ENCODE assay signal across 11 cellular contexts in the genomic region with DNA sequence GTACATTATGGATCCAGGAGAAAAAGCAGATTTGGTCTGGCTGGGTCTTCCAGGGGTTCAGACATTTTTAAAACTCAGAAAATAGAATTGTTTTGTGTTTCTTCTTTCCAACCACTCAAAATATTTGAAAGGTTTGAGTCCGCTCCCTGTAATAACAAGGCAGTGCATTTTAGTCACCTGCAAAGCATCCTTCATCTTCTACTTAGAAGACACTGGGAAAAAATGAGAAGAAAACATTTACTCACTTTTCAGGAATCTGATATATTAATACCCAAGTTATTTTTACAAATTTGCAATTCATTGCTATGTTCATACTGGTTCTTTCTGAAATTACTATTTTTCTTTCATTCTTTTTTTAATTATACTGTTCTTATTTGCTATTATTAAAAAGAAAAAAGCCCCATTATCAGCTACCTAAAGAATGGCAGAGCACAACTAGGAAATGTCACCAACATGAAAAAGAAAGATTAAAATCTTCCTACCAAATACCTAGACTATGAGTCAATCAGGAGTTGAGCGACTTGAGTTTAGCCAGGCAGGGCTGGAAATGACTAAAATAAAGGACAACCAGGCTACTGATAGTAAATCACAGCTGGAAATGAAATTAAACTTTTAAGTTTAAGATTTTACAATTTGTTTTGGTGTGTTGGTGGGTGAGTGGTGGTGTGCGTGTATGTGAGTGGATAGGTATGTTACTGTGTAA.
DNase-seq lines count a peak whose midpoint lies in the region; TF ChIP-seq lines count a peak whose summit lies in the region.
"Had no signal": no experiment of that assay in that cellular context is flagged by ENCODE, and none has a peak within 500 bp of the region (broad histone marks: within the 10 kb centered on the region; RNA-seq: fewer than 3 reads in every experiment).

No MANE protein-coding gene starts in this region.

- H3K4me1 ChIP-seq in GM23248 (ENCODE audit: insufficient read depth) (peaks cover 74% of the 10 kb centered on the region), SJSA1 (replicated peaks) (peaks cover 52% of the 10 kb centered on the region), fibroblast of lung (ENCODE audit: control insufficient read depth, extremely low read depth, insufficient read depth, low read length) (peaks cover 40% of the 10 kb centered on the region), esophagus muscularis mucosa (peaks cover 0 to 27% (median 13%) of the 10 kb centered on the region in 4 donors)
- H3K4me1 ChIP-seq: Peyer's patch had no signal

- no peaks in the 10 kb centered on the region for H3K36me3 ChIP-seq in GM23248 (ENCODE audit: low read depth)
- H3K36me3 ChIP-seq in SJSA1 = no peaks in the 10 kb centered on the region
- no peaks in the 10 kb centered on the region for H3K36me3 ChIP-seq in fibroblast of lung (ENCODE audit: control insufficient read depth, insufficient read depth, low read length)
- no peaks in the 10 kb centered on the region for H3K36me3 ChIP-seq in esophagus muscularis mucosa
- H3K36me3 ChIP-seq: esophagus squamous epithelium, Peyer's patch had no signal

- peaks cover 78% of the 10 kb centered on the region for H3F3A ChIP-seq in GM23248 (ENCODE audit: insufficient read depth)

- WGBS in GM23248 (ENCODE audit: low coverage in 1 of 2, low lambda C conversion rate in 2 of 2, missing lambda C conversion rate in 2 of 2), 2 experiments = 3 to 8% methylated on average over 3 of the region's 3 CpGs
- 79% methylated on average over 3 of the region's 3 CpGs for WGBS in esophagus muscularis mucosa

- in situ Hi-C loops in GM23248 (cut with MboI) = no loop called here

- H4K20me1 ChIP-seq in GM23248 (ENCODE audit: insufficient read depth) (no peaks in the 10 kb centered on the region), fibroblast of lung (ENCODE audit: control insufficient read depth, extremely low read depth, insufficient read depth, low read length) (no peaks in the 10 kb centered on the region)

- no peak for TF ChIP-seq EP300 in esophagus muscularis mucosa (IDR thresholded peaks at IDR 0.05)

- DNase-seq in GM23248 = peak; percentile 83
- peak; percentile 54 to 68 for DNase-seq in SJSA1 (ENCODE audit: low read depth in 1 of 2, low spot score in 2 of 2)
- DNase-seq in fibroblast of lung (ENCODE audit: low read depth in 2 of 2) = peak; percentile 50 to 87
- DNase-seq in renal cortical epithelial cell (ENCODE audit: low read depth) = peak; percentile 78
- no peak for DNase-seq in NCI-H187 (lab: John Stamatoyannopoulos, UW)
- DNase-seq in esophagus muscularis mucosa (ENCODE audit: extremely low spot score) = no peak
- DNase-seq in activated T-cell treated with anti-CD3 and anti-CD28 coated beads for 4 hours = no peak
- DNase-seq in HK-2 (ENCODE audit: unreplicated experiment) = no peak
- DNase-seq: esophagus squamous epithelium, H9, Peyer's patch had no signal

- TF ChIP-seq CTCF in fibroblast of lung (conservative IDR thresholded peaks at IDR 0.05 in 1 of 2, IDR thresholded peaks at IDR 0.05 in 1 of 2; ENCODE audit: low read depth in 1 of 2, low read length in 2 of 2) (no peak), esophagus muscularis mucosa (IDR thresholded peaks at IDR 0.05) (no peak)

- peak overlapping the region; percentile 87 for H3K27ac ChIP-seq in GM23248
- H3K27ac ChIP-seq in SJSA1 = peak overlapping the region; percentile 58
- H3K27ac ChIP-seq in fibroblast of lung (ENCODE audit: insufficient read depth, low read length) = no peak overlapping the region
- H3K27ac ChIP-seq in esophagus muscularis mucosa (replicated peaks in 1 of 4) = peak overlapping the region in 1 of 4 donors; percentile 10

- H2AFZ ChIP-seq in GM23248 (no peak overlapping the region), fibroblast of lung (ENCODE audit: low read length) (no peak overlapping the region)

- H3K79me2 ChIP-seq in GM23248 (ENCODE audit: insufficient read depth) = no peaks in the 10 kb centered on the region
- H3K79me2 ChIP-seq in fibroblast of lung (ENCODE audit: control insufficient read depth, insufficient read depth, low read length) = no peaks in the 10 kb centered on the region

- TF ChIP-seq POLR2A in esophagus muscularis mucosa (IDR thresholded peaks at IDR 0.05; ENCODE audit: low read depth) = no peak

- intact Hi-C loops in esophagus muscularis mucosa (cut with DNase I) = no loop called here

- H3K4me3 ChIP-seq in GM23248 = no peak overlapping the region
- no peak overlapping the region for H3K4me3 ChIP-seq in SJSA1
- no peak overlapping the region for H3K4me3 ChIP-seq in fibroblast of lung (replicated peaks in 1 of 4; ENCODE audit: control extremely low read depth in 1 of 4, insufficient read depth in 1 of 4, low read depth in 3 of 4, low read length in 4 of 4)
- H3K4me3 ChIP-seq in esophagus muscularis mucosa = no peak overlapping the region
- H3K4me3 ChIP-seq: esophagus squamous epithelium, Peyer's patch had no signal

- H3K4me2 ChIP-seq in GM23248 (ENCODE audit: unreplicated experiment) = peak overlapping the region; percentile 48
- H3K4me2 ChIP-seq in fibroblast of lung (ENCODE audit: extremely low read depth, insufficient read depth, low read length) = no peak overlapping the region

- no peaks in the 10 kb centered on the region for H3K9me2 ChIP-seq in GM23248 (ENCODE audit: insufficient read depth)

- H3K27me3 ChIP-seq in GM23248 (replicated peaks; ENCODE audit: insufficient read depth) (no peaks in the 10 kb centered on the region), SJSA1 (replicated peaks) (no peaks in the 10 kb centered on the region), fibroblast of lung (ENCODE audit: control insufficient read depth, insufficient read depth, low read length) (no peaks in the 10 kb centered on the region), esophagus muscularis mucosa (no peaks in the 10 kb centered on the region)
- H3K27me3 ChIP-seq: esophagus squamous epithelium, Peyer's patch had no signal

- H3K9me3 ChIP-seq in GM23248 (ENCODE audit: low read depth) (no peaks in the 10 kb centered on the region), SJSA1 (replicated peaks) (no peaks in the 10 kb centered on the region), fibroblast of lung (ENCODE audit: control insufficient read depth, insufficient read depth, low read depth, low read length) (no peaks in the 10 kb centered on the region), esophagus muscularis mucosa (no peaks in the 10 kb centered on the region)
- H3K9me3 ChIP-seq: esophagus squamous epithelium, Peyer's patch had no signal

- H3K9ac ChIP-seq in GM23248 (peak overlapping the region; percentile 57), fibroblast of lung (ENCODE audit: insufficient read depth, low read length) (no peak overlapping the region)

Comparison
In these comparisons a context has a peak if more than half of its experiments do, and no peak if none do; other contexts are left out.
1. DNase-seq: peak in GM23248 (single experiment), SJSA1 (2 of 2), fibroblast of lung (2 of 2) and renal cortical epithelial cell (single experiment); none in NCI-H187 (0 of 2), esophagus muscularis mucosa (single experiment), activated T-cell treated with anti-CD3 and anti-CD28 coated beads for 4 hours (single experiment) and HK-2 (single experiment).